In genomic region chr16:75012380-75013081, GRCh38 we compare ENCODE assay signal across 8 cellular contexts. TPM values are rescaled to one million over a fixed set of nuclear protein-coding genes. Genes with fewer than 3 reads are reported as not detected.
DNase-seq lines count a peak whose midpoint lies in the region; ATAC-seq and TF ChIP-seq lines count a peak whose summit lies in the region.

No MANE protein-coding gene starts in this region.

- TF ChIP-seq CTCF in endothelial cell (IDR thresholded peaks at IDR 0.05; ENCODE audit: unreplicated experiment), result no peak

- H3K4me1 ChIP-seq in Karpas-422 (ENCODE audit: low read length), result no peaks in the 10 kb centered on the region; the same call in 1 of the 2 replicates

- peak; percentile 12 for DNase-seq in activated naive CD4-positive, alpha-beta T cell treated with Interleukin-2 at 50 U/mL for 16 hours
- DNase-seq in activated naive CD4-positive, alpha-beta T cell (lab: John Stamatoyannopoulos, UW), result no peak
- DNase-seq in Karpas-422 (peak; percentile 9), endothelial cell (ENCODE audit: low spot score) (no peak), D341Med (ENCODE audit: low spot score) (no peak), NCI-H2196 treated with DMSO at 0.1 percent for 48 hours (lab: John Stamatoyannopoulos, UW; ENCODE audit: unreplicated experiment) (no peak), LoVo (ENCODE audit: low spot score) (no peak)

- H3K27me3 ChIP-seq in Karpas-422 (ENCODE audit: low read length), result no peaks in the 10 kb centered on the region

- H4K20me1 ChIP-seq in Karpas-422 (ENCODE audit: insufficient read depth, low read depth, low read length), result no peaks in the 10 kb centered on the region; the same call in 1 of the 2 replicates

- no peak overlapping the region for H3K4me2 ChIP-seq in Karpas-422 (ENCODE audit: low read depth, low read length, poor library complexity, severe bottlenecking)

- H3K27ac ChIP-seq in Karpas-422 (ENCODE audit: low read length), result no peak overlapping the region

- no peak overlapping the region for H2AFZ ChIP-seq in Karpas-422 (ENCODE audit: low read length)

- no peaks in the 10 kb centered on the region for H3K79me2 ChIP-seq in Karpas-422 (ENCODE audit: low read length)

- peaks cover 72% of the 10 kb centered on the region for H3K4me1 Mint-ChIP-seq in endothelial cell (ENCODE audit: unreplicated experiment)
- H3K4me1 Mint-ChIP-seq in stimulated activated memory B cell treated with anti-CD40 and anti-IgM and Interleukin-4, amounts not matched to agents 10 μg/mL and 1 μg/mL and 100 μg/mL, for 72 hours, result peaks cover 19% of the 10 kb centered on the region

- H3K9me3 ChIP-seq in Karpas-422 (ENCODE audit: low read length), result no peaks in the 10 kb centered on the region

- no peak overlapping the region for H3K9ac ChIP-seq in Karpas-422 (ENCODE audit: low read length)

- ATAC-seq in stimulated activated memory B cell treated with anti-CD40 and anti-IgM and Interleukin-4, amounts not matched to agents 10 μg/mL and 1 μg/mL and 100 μg/mL, for 72 hours, result peak; percentile 21

- H3K36me3 ChIP-seq in Karpas-422 (ENCODE audit: insufficient read depth, low read length), result no peaks in the 10 kb centered on the region

- no peaks in the 10 kb centered on the region for H3K9me2 ChIP-seq in Karpas-422 (replicated peaks; ENCODE audit: insufficient read depth, low read length)

- H3K27ac Mint-ChIP-seq in endothelial cell (ENCODE audit: unreplicated experiment), result peak overlapping the region; percentile 97
- peak overlapping the region; percentile 27 for H3K27ac Mint-ChIP-seq in stimulated activated memory B cell treated with anti-CD40 and anti-IgM and Interleukin-4, amounts not matched to agents 10 μg/mL and 1 μg/mL and 100 μg/mL, for 72 hours

- H3K27me3 Mint-ChIP-seq in endothelial cell (ENCODE audit: unreplicated experiment), result peaks cover 1% of the 10 kb centered on the region
- peaks cover 7% of the 10 kb centered on the region for H3K27me3 Mint-ChIP-seq in stimulated activated memory B cell treated with anti-CD40 and anti-IgM and Interleukin-4, amounts not matched to agents 10 μg/mL and 1 μg/mL and 100 μg/mL, for 72 hours

- H3K9me3 Mint-ChIP-seq in endothelial cell (ENCODE audit: unreplicated experiment), result no peaks in the 10 kb centered on the region
- H3K9me3 Mint-ChIP-seq in stimulated activated memory B cell treated with anti-CD40 and anti-IgM and Interleukin-4, amounts not matched to agents 10 μg/mL and 1 μg/mL and 100 μg/mL, for 72 hours, result no peaks in the 10 kb centered on the region

- H3K4me3 ChIP-seq in Karpas-422 (ENCODE audit: low read length), result no peak overlapping the region

- peak overlapping the region; percentile 16 for H3K4me3 Mint-ChIP-seq in endothelial cell (ENCODE audit: unreplicated experiment)
- peak overlapping the region; percentile 24 for H3K4me3 Mint-ChIP-seq in stimulated activated memory B cell treated with anti-CD40 and anti-IgM and Interleukin-4, amounts not matched to agents 10 μg/mL and 1 μg/mL and 100 μg/mL, for 72 hours

- H3K36me3 Mint-ChIP-seq in endothelial cell (ENCODE audit: low read depth, unreplicated experiment), result no peaks in the 10 kb centered on the region
- H3K36me3 Mint-ChIP-seq in stimulated activated memory B cell treated with anti-CD40 and anti-IgM and Interleukin-4, amounts not matched to agents 10 μg/mL and 1 μg/mL and 100 μg/mL, for 72 hours, result no peaks in the 10 kb centered on the region

RNA-seq across cellular contexts. Expression of gene ZNRF1, which starts 13.7 kb away (rescaled TPM):
- 5.9 and 14.4 TPM in 2 replicates for total RNA-seq in Karpas-422 (2014; rRNA removed; shearing (Covaris generic); ENCODE audit: low replicate concordance)
- 115 TPM for total RNA-seq in endothelial cell (ENCODE audit: unreplicated experiment)

RNA-seq across cellular contexts. Expression of gene WDR59, which starts 27.6 kb away (rescaled TPM):
- total RNA-seq in Karpas-422 (2014; rRNA removed; shearing (Covaris generic); ENCODE audit: low replicate concordance), result 26.8 and 42.4 TPM in 2 replicates
- 107 TPM for total RNA-seq in endothelial cell (ENCODE audit: unreplicated experiment)

Comparison
In these comparisons a context has a peak if more than half of its experiments do, and no peak if none do; other contexts are left out.
1. DNase-seq: peak in activated naive CD4-positive, alpha-beta T cell treated with Interleukin-2 at 50 U/mL for 16 hours (single experiment) and Karpas-422 (single experiment); none in activated naive CD4-positive, alpha-beta T cell (0 of 4), endothelial cell (single experiment), D341Med (single experiment), NCI-H2196 treated with DMSO at 0.1 percent for 48 hours (single experiment) and LoVo (single experiment).